In the genomic region with DNA sequence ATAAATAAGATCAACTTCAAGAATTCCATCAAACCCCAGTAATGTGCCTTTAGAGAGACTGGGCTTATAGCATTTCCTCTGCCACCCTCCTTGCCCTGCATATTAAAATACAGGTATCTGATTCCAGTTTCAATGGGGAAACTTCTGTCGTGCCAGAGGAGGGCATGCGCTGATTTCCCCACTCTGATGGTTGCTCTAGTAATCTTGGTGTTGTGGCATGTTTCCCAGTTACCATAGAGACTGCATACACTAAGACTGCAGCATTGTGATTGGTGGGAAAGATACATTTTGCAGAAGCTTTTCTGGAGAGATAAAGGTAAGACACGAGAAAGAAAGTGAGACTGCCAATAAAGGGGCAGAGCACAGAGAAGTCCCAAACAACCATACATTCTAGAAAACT, we compare ENCODE assay signal across 8 cellular contexts.
DNase-seq lines count a peak whose midpoint lies in the region; ATAC-seq and TF ChIP-seq lines count a peak whose summit lies in the region.

No MANE protein-coding gene starts in this region.

- H3K9me3 ChIP-seq in adipocyte (ENCODE audit: control insufficient read depth, low read length) (no peaks in the 10 kb centered on the region), esophagus squamous epithelium (no peaks in the 10 kb centered on the region)
- H3K9me3 ChIP-seq in CD8-positive, alpha-beta T cell (ENCODE audit: low read length): no peaks in the 10 kb centered on the region

- H3K9me3 Mint-ChIP-seq in CD8-positive, alpha-beta T cell: no peaks in the 10 kb centered on the region

- no peaks in the 10 kb centered on the region for H3K27me3 ChIP-seq in adipocyte (replicated peaks; ENCODE audit: control insufficient read depth, insufficient read depth, low read length)
- no peaks in the 10 kb centered on the region for H3K27me3 ChIP-seq in esophagus squamous epithelium
- H3K27me3 ChIP-seq in CD8-positive, alpha-beta T cell (ENCODE audit: insufficient read depth, low read length): no peaks in the 10 kb centered on the region

- H3K27ac ChIP-seq in esophagus squamous epithelium: peak overlapping the region in 1 of 4 donors; percentile 6
- no peak overlapping the region for H3K27ac ChIP-seq in CD8-positive, alpha-beta T cell (ENCODE audit: low read depth, low read length)

- DNase-seq in adipocyte (ENCODE audit: low read depth) (peak; percentile 59), kidney tubule cell (ENCODE audit: low spot score) (peak; percentile 66), esophagus squamous epithelium (lab: John Stamatoyannopoulos, UW) (no peak), NCI-H1092 treated with DMSO at 0.1 percent for 48 hours (lab: John Stamatoyannopoulos, UW) (no peak)
- DNase-seq in CD8-positive, alpha-beta T cell: no peak

- TF ChIP-seq CTCF in esophagus squamous epithelium (IDR thresholded peaks at IDR 0.05): no peak
- no peak for TF ChIP-seq CTCF in CD8-positive, alpha-beta T cell (IDR thresholded peaks at IDR 0.05)

- intact Hi-C loops in esophagus squamous epithelium (cut with DNase I): no loop called here
- intact Hi-C loops in CD8-positive, alpha-beta T cell (cut with DNase I, micrococcal nuclease): no loop called here

- no peaks in the 10 kb centered on the region for H3K27me3 Mint-ChIP-seq in CD8-positive, alpha-beta T cell (ENCODE audit: low read depth)

- POLR2A ChIA-PET in CD8-positive, alpha-beta T cell (lab: Charles Lee): interaction anchor here (0.7 kb wide), 1 partner anchor 19 kb away, joined by 3 read pairs; no protein-coding TSS in a partner anchor

- H3K36me3 Mint-ChIP-seq in CD8-positive, alpha-beta T cell: no peaks in the 10 kb centered on the region

- WGBS in esophagus squamous epithelium, 2 donors: 22 to 28% methylated on average over 3 of the region's 3 CpGs

- no peak overlapping the region for H3K4me3 Mint-ChIP-seq in CD8-positive, alpha-beta T cell

- peak; percentile 93 for ATAC-seq in GM18502 (IDR thresholded peaks at IDR 0.05; ENCODE audit: poor library complexity, unreplicated experiment)
- peak; percentile 60 for ATAC-seq in HG02852 (IDR thresholded peaks at IDR 0.05; ENCODE audit: unreplicated experiment)
- ATAC-seq in CD8-positive, alpha-beta T cell: no peak
- no peak for ATAC-seq in HG02571 (IDR thresholded peaks at IDR 0.05; ENCODE audit: unreplicated experiment)

- H3K4me3 ChIP-seq in adipocyte (ENCODE audit: low read length): no peak overlapping the region
- H3K4me3 ChIP-seq in esophagus squamous epithelium: no peak overlapping the region
- H3K4me3 ChIP-seq in CD8-positive, alpha-beta T cell (ENCODE audit: low read depth, low read length): no peak overlapping the region

- no peak overlapping the region for H3K9ac ChIP-seq in adipocyte (ENCODE audit: low read length)

- H3K4me1 ChIP-seq in adipocyte (ENCODE audit: control insufficient read depth, insufficient read depth, low read length) (peaks cover 21% of the 10 kb centered on the region), esophagus squamous epithelium (peaks cover 0 to 13% (median 9%) of the 10 kb centered on the region in 3 donors)
- H3K4me1 ChIP-seq in CD8-positive, alpha-beta T cell (ENCODE audit: insufficient read depth, low read length): no peaks in the 10 kb centered on the region

- H3K36me3 ChIP-seq in adipocyte (ENCODE audit: control insufficient read depth, insufficient read depth, low read length, severe bottlenecking) (no peaks in the 10 kb centered on the region), esophagus squamous epithelium (no peaks in the 10 kb centered on the region)
- H3K36me3 ChIP-seq in CD8-positive, alpha-beta T cell (ENCODE audit: insufficient read depth, low read length): no peaks in the 10 kb centered on the region

- H3K27ac Mint-ChIP-seq in CD8-positive, alpha-beta T cell: no peak overlapping the region

- TF ChIP-seq POLR2A in esophagus squamous epithelium (IDR thresholded peaks at IDR 0.05): no peak

- H3K4me1 Mint-ChIP-seq in CD8-positive, alpha-beta T cell (ENCODE audit: low read depth): no peaks in the 10 kb centered on the region

- CTCF ChIA-PET in CD8-positive, alpha-beta T cell (lab: Charles Lee): no interaction called here

Comparison
In these comparisons a context has a peak if more than half of its experiments do, and no peak if none do; other contexts are left out.
1. ATAC-seq: peak in GM18502 (single experiment) and HG02852 (single experiment); none in CD8-positive, alpha-beta T cell (single experiment) and HG02571 (single experiment).
2. DNase-seq: peak in adipocyte (single experiment) and kidney tubule cell (single experiment); none in esophagus squamous epithelium (single experiment), NCI-H1092 treated with DMSO at 0.1 percent for 48 hours (single experiment) and CD8-positive, alpha-beta T cell (0 of 7).